7 cellular contexts compared by ENCODE assay signal in genomic region chr20:41415191-41415590, GRCh38. TPM values are rescaled to one million over a fixed set of nuclear protein-coding genes. Genes with fewer than 3 reads are reported as not detected.
"Had no signal": no experiment of that assay in that cellular context is flagged by ENCODE, and none has a peak within 500 bp of the region (broad histone marks: within the 10 kb centered on the region; RNA-seq: fewer than 3 reads in every experiment).

No MANE protein-coding gene starts in this region.

- ATAC-seq: GM23338 had no signal

- H3K4me2 ChIP-seq: GM23338 had no signal

- H3K9me3 Mint-ChIP-seq: GM23338, H9, IgD-negative memory B cell had no signal

- H3K4me1 Mint-ChIP-seq: GM23338, H9 had no signal

- H3K27ac Mint-ChIP-seq: GM23338, H9 had no signal

- H3K4me3 ChIP-seq: GM23338 had no signal

- H3K4me3 Mint-ChIP-seq: GM23338, H9 had no signal

- FAIRE-seq: H1, H54 had no signal

- H3K27me3 Mint-ChIP-seq: IgD-negative memory B cell had no signal

- H2AFZ ChIP-seq: GM23338 had no signal

- DNase-seq: H9, HCEC 1CT had no signal

RNA-seq across cellular contexts. Expression of gene EMILIN3, which starts 48.6 kb away (rescaled TPM):
- total RNA-seq: HT-29 had no signal
- polyA plus RNA-seq: IgD-negative memory B cell had no signal
